9 cellular contexts compared by ENCODE assay signal in the genomic region with DNA sequence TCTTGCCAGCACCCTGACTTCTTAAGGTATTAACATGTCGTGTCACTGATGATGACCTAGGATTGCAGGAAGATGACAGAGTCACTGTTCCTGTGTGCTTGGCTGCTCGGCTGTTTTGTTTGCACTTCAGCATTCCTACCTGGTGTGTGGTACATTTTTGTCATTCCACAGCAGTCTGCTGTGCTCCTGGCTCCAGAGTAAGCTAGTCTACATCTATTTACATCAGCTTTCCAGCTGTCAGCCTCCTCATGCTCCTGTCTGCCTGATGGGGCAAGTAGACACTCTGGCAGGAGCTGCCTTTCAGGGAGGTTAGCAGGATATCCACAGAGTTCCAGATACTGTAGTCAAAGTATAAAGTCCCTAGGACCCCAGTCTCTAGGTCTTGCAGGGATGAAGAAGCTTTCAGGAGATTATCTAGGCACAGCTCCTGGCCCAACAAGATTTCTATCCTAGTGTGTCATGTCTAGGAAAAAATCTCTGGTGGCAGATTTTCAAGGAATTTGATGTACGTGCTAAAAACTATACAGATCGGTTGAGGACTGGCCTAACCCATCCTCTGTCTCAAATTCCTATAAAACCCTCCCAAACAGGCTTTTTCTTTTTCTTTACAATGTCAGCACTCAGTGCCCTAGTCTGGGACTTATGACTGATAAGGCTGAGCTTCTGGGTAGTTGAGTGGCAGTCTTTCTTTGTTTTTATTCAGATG. TPM values are rescaled to one million over a fixed set of nuclear protein-coding genes. Genes with fewer than 3 reads are reported as not detected.
A peak's percentile ranks its signal among the peaks of the same experiment; 100 is the strongest.
DNase-seq lines count a peak whose midpoint lies in the region; ATAC-seq, FAIRE-seq and TF ChIP-seq lines count a peak whose summit lies in the region.
"Had no signal": no experiment of that assay in that cellular context is flagged by ENCODE, and none has a peak within 500 bp of the region (broad histone marks: within the 10 kb centered on the region; RNA-seq: fewer than 3 reads in every experiment).

No MANE protein-coding gene starts in this region.

- no peak for ATAC-seq in activated naive CD4-positive, alpha-beta T cell treated with anti-CD3 and anti-CD28 coated beads, Interleukin-2, amount 50 U/mL, for 72 hours
- ATAC-seq in GM21619 (IDR thresholded peaks at IDR 0.05; ENCODE audit: unreplicated experiment) (no peak), GM18867 (IDR thresholded peaks at IDR 0.05; ENCODE audit: unreplicated experiment) (no peak)

- peak overlapping the region; percentile 88 for H3K27ac ChIP-seq in fibroblast of lung (ENCODE audit: insufficient read depth, low read length)

- H3K4me3 Mint-ChIP-seq in neural crest cell, result no peak overlapping the region

- no peaks in the 10 kb centered on the region for H4K20me1 ChIP-seq in fibroblast of lung (ENCODE audit: control insufficient read depth, extremely low read depth, insufficient read depth, low read length)

- CTCF ChIA-PET in BJ (lab: Yijun Ruan, JAX), result interaction anchor here (0.8 to 5.0 kb wide), 7 partner anchors 8 to 40 kb away, joined by 3 to 49 read pairs (median 4); a partner anchor contains a TSS

- peaks cover 40% of the 10 kb centered on the region for H3K4me1 Mint-ChIP-seq in neural crest cell

- FAIRE-seq in frontal cortex (lab: Jason Lieb, UNC), result no peak

- H3K27ac Mint-ChIP-seq in neural crest cell (ENCODE audit: unreplicated experiment), result peak overlapping the region; percentile 97
- H3K27ac Mint-ChIP-seq in activated naive CD4-positive, alpha-beta T cell treated with anti-CD3 and anti-CD28 coated beads, Interleukin-2, amount 50 U/mL, for 72 hours, result peak overlapping the region in 1 of 2 donors; percentile 10

- no peak overlapping the region for H2AFZ ChIP-seq in fibroblast of lung (ENCODE audit: low read length)

- H3K36me3 Mint-ChIP-seq in neural crest cell (ENCODE audit: low read depth), result no peaks in the 10 kb centered on the region
- no peaks in the 10 kb centered on the region for H3K36me3 Mint-ChIP-seq in activated naive CD4-positive, alpha-beta T cell treated with anti-CD3 and anti-CD28 coated beads, Interleukin-2, amount 50 U/mL, for 72 hours

- DNase-seq in BJ (ENCODE audit: low read depth), result peak; percentile 75
- peak; percentile 92 for DNase-seq in RKO (ENCODE audit: low spot score)
- DNase-seq in fibroblast of lung (ENCODE audit: low read depth in 2 of 2), result peak; percentile 54 to 98
- DNase-seq in neural crest cell (ENCODE audit: low read depth, low spot score), result no peak
- DNase-seq in activated naive CD4-positive, alpha-beta T cell treated with anti-CD3 and anti-CD28 coated beads, Interleukin-2, amount 50 U/mL, for 72 hours (ENCODE audit: low spot score in 2 of 2), result no peak
- no peak for DNase-seq in frontal cortex (ENCODE audit: low spot score in 2 of 2)
- DNase-seq: NCI-H526 had no signal

- POLR2A ChIA-PET in BJ (lab: Charles Lee), result interaction anchor here (0.5 to 1.8 kb wide), 3 partner anchors 7 to 173 kb away, joined by 3 to 8 read pairs (median 4); no protein-coding TSS in a partner anchor

- H3K4me3 ChIP-seq in BJ (ENCODE audit: low read depth, low read length) (no peak overlapping the region), fibroblast of lung (replicated peaks in 1 of 4; ENCODE audit: control extremely low read depth in 1 of 4, insufficient read depth in 1 of 4, low read depth in 3 of 4, low read length in 4 of 4) (no peak overlapping the region)

- peaks cover 61% of the 10 kb centered on the region for H3K79me2 ChIP-seq in fibroblast of lung (ENCODE audit: control insufficient read depth, insufficient read depth, low read length)

- TF ChIP-seq CTCF in BJ (IDR thresholded peaks at IDR 0.05; ENCODE audit: insufficient read depth, low read depth, low read length) (no peak), fibroblast of lung (conservative IDR thresholded peaks at IDR 0.05 in 1 of 2, IDR thresholded peaks at IDR 0.05 in 1 of 2; ENCODE audit: low read depth in 1 of 2, low read length in 2 of 2) (no peak), neural crest cell (conservative IDR thresholded peaks at IDR 0.05) (no peak)

- peaks cover 59% of the 10 kb centered on the region for H3K4me1 ChIP-seq in fibroblast of lung (ENCODE audit: control insufficient read depth, extremely low read depth, insufficient read depth, low read length)

- no peak overlapping the region for H3K9ac ChIP-seq in fibroblast of lung (ENCODE audit: insufficient read depth, low read length)

- H3K9me3 ChIP-seq in fibroblast of lung (ENCODE audit: control insufficient read depth, insufficient read depth, low read depth, low read length), result no peaks in the 10 kb centered on the region

- H3K27me3 ChIP-seq in BJ (ENCODE audit: control insufficient read depth, insufficient read depth, low read length) (no peaks in the 10 kb centered on the region), fibroblast of lung (ENCODE audit: control insufficient read depth, insufficient read depth, low read length) (no peaks in the 10 kb centered on the region)

- H3K4me2 ChIP-seq in fibroblast of lung (ENCODE audit: extremely low read depth, insufficient read depth, low read length), result peak overlapping the region; percentile 79

- H3K27me3 Mint-ChIP-seq in neural crest cell (ENCODE audit: low read depth), result no peaks in the 10 kb centered on the region

- no peaks in the 10 kb centered on the region for H3K9me3 Mint-ChIP-seq in neural crest cell
- no peaks in the 10 kb centered on the region for H3K9me3 Mint-ChIP-seq in activated naive CD4-positive, alpha-beta T cell treated with anti-CD3 and anti-CD28 coated beads, Interleukin-2, amount 50 U/mL, for 72 hours

- H3K36me3 ChIP-seq in BJ (ENCODE audit: control insufficient read depth, insufficient read depth, low read length), result no peaks in the 10 kb centered on the region; the same call in 1 of the 2 replicates
- no peaks in the 10 kb centered on the region for H3K36me3 ChIP-seq in fibroblast of lung (ENCODE audit: control insufficient read depth, insufficient read depth, low read length)

RNA-seq across cellular contexts. Expression of a gene that starts 28.5 kb away (rescaled TPM):
- 19.6 and 43.3 TPM in 2 replicates for polyA plus RNA-seq in BJ (2011; rRNA removed)
- polyA minus RNA-seq in BJ (2011; rRNA and poly(A)+ RNA removed), result 113 and 127 TPM in 2 replicates
- 10.0 and 15.5 TPM in 2 replicates for total RNA-seq in fibroblast of lung
- polyA plus RNA-seq in fibroblast of lung, result 14.2 and 14.8 TPM in 2 replicates
- polyA plus RNA-seq in fibroblast of lung (2012), result 16.0 and 18.2 TPM in 2 replicates
- 96.8 and 109 TPM in 2 replicates for polyA minus RNA-seq in fibroblast of lung (ENCODE audit: low replicate concordance)
- total RNA-seq in neural crest cell, result 17.4 and 20.1 TPM in 2 replicates
- 1 to 10 TPM; 5.1 to 10.0 TPM for total RNA-seq in activated naive CD4-positive, alpha-beta T cell treated with anti-CD3 and anti-CD28 coated beads, Interleukin-2, amount 50 U/mL, for 72 hours
- 50.5 TPM for total RNA-seq in frontal cortex

Comparison
In these comparisons a context has a peak if more than half of its experiments do, and no peak if none do; other contexts are left out.
1. DNase-seq: peak in BJ (single experiment), RKO (single experiment) and fibroblast of lung (2 of 2); none in neural crest cell (single experiment), activated naive CD4-positive, alpha-beta T cell treated with anti-CD3 and anti-CD28 coated beads, Interleukin-2, amount 50 U/mL, for 72 hours (0 of 2) and frontal cortex (0 of 2).